8 cellular contexts compared by ENCODE assay signal in the genomic region with DNA sequence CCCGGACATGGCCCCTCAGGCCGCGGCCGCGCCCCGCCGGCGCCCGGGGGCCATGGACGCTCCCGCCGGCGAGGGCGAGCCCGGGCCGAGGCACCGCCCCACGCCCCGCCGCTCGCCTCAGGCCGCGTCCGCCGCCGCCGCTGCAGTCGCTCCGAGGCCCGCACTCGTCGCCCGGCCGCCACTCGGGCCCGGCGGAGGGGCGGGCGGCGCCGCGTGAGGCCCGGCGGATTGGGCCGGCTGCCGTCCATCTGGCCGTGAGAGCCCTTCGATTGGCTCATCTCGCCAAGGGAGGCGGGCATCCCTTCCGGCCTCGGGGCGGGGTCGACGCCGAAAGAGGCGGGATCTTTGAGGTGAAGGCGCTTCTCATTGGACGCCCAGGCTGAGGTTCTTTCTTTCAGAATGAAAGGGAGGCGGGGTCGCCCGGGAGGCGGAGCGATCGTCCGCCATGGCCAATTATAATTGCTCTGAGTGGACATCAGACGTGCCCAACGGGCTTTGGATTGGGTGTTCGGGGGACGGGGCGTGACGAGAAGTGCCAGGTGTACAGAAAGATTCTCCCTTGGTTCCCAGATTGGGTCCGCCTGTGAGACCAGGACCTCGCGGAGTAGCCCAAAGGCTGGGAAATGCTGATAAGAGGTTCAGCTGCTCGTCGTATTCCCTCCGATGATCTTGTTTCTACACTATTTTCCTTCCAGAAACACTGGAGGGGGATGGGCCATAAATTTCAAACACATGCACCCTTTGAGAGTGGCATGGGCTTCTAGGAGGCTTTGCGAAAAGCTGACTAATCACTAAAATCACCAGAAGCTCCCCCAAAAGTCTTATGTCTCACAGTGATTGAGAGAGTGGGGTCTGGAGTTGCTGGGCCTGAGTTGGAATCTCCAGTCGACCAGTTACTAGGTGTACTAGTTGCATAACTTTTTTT. TPM values are rescaled to one million over a fixed set of nuclear protein-coding genes. Genes with fewer than 3 reads are reported as not detected.
DNase-seq lines count a peak whose midpoint lies in the region; ATAC-seq and TF ChIP-seq lines count a peak whose summit lies in the region.

Gene GNA12, minus strand, starts transcription at position 156 of the 925 bp plus-strand sequence. Its CDS starts 147 bp downstream, at position 9.

- H3K9ac ChIP-seq in liver (ENCODE audit: low read depth in 1 of 2, low read length in 2 of 2): peak within 1 kb of the TSS in 1 of 2 donors; percentile 36

- WGBS in liver: 2% methylated on average over 80 of the region's 80 CpGs

- H3K36me3 ChIP-seq in liver (ENCODE audit: control insufficient read depth in 4 of 4, insufficient read depth in 3 of 4, low read depth in 1 of 4, low read length in 3 of 4): no peaks in the 10 kb centered on the region

- peak; percentile 8 to 40 for TF ChIP-seq RAD21 in liver (IDR thresholded peaks at IDR 0.05)

- TF ChIP-seq CTCF in liver (IDR thresholded peaks at IDR 0.05; ENCODE audit: low read depth, low read length, missing input control): no peak

- peak; percentile 83 to 99 (median 96) for DNase-seq in C1 segment of cervical spinal cord (lab: John Stamatoyannopoulos, UW)
- peak; percentile 94 for DNase-seq in NCI-H748 treated with DMSO at 0.1 percent for 48 hours (lab: John Stamatoyannopoulos, UW)
- peak; percentile 97 to 99 for DNase-seq in activated CD4-positive, alpha-beta T cell treated with anti-CD3 and anti-CD28 coated beads, Interleukin-2, amount 50 U/mL, for 24 hours (ENCODE audit: low read depth in 1 of 2, low spot score in 1 of 2)
- peak; percentile 99 for DNase-seq in dermis blood vessel endothelial cell
- peak; percentile 98 for DNase-seq in stimulated activated CD4-positive, alpha-beta T cell treated with anti-CD3 and anti-CD28 coated beads, Interleukin-4, amount 100 ng/mL, for 24 hours

- peaks cover 3 to 17% (median 7%) of the 10 kb centered on the region in 4 donors for H3K4me1 ChIP-seq in liver (ENCODE audit: control insufficient read depth in 4 of 4, insufficient read depth in 4 of 4, low read length in 3 of 4)

- H3K27ac ChIP-seq in liver (ENCODE audit: low read depth in 1 of 2, low read length in 2 of 2): peak within 1 kb of the TSS; percentile 28 to 31

- ATAC-seq in GM19372 (IDR thresholded peaks at IDR 0.05; ENCODE audit: low read depth, unreplicated experiment) (peak; percentile 95), HG03558 (IDR thresholded peaks at IDR 0.05; ENCODE audit: extremely low read depth, unreplicated experiment) (peak; percentile 89)

- H3K4me3 ChIP-seq in liver (ENCODE audit: low read depth in 1 of 3, low read length in 3 of 3): peak within 1 kb of the TSS; percentile 70 to 87 (median 72)

- H3K27me3 ChIP-seq in liver (ENCODE audit: control insufficient read depth in 4 of 4, insufficient read depth in 4 of 4, low read length in 3 of 4): no peaks in the 10 kb centered on the region

- H3K9me3 ChIP-seq in liver (ENCODE audit: control insufficient read depth in 4 of 4, low read length in 3 of 4): no peaks in the 10 kb centered on the region

TF ChIP-seq in liver, 16 proteins besides CTCF, POLR2A, EP300 and RAD21:
- TF ChIP-seq FOXA2 (IDR thresholded peaks at IDR 0.05) (no peak), GABPA (IDR thresholded peaks at IDR 0.05 in 1 of 2, conservative IDR thresholded peaks at IDR 0.05 in 1 of 2) (peak; percentile 44 to 83), REST (IDR thresholded peaks at IDR 0.05) (no peak), EGR1 (IDR thresholded peaks at IDR 0.05; ENCODE audit: low read depth in 2 of 2) (no peak), FOXA1 (IDR thresholded peaks at IDR 0.05) (no peak), SP1 (IDR thresholded peaks at IDR 0.05) (peak; percentile 87), ZBTB33 (IDR thresholded peaks at IDR 0.05) (no peak), JUND (IDR thresholded peaks at IDR 0.05) (no peak), HNF4G (IDR thresholded peaks at IDR 0.05) (no peak), HNF4A (conservative IDR thresholded peaks at IDR 0.05) (peak in 1 of 2 donors; percentile 21), NR2F2 (IDR thresholded peaks at IDR 0.05) (no peak), YY1 (IDR thresholded peaks at IDR 0.05) (peak; percentile 62), TAF1 (conservative IDR thresholded peaks at IDR 0.05) (no peak), RXRA (IDR thresholded peaks at IDR 0.05) (no peak)
- TF ChIP-seq, protein P1, sequence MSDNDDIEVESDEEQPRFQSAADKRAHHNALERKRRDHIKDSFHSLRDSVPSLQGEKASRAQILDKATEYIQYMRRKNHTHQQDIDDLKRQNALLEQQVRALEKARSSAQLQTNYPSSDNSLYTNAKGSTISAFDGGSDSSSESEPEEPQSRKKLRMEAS (IDR thresholded peaks at IDR 0.05): no peak
- TF ChIP-seq, protein P2, sequence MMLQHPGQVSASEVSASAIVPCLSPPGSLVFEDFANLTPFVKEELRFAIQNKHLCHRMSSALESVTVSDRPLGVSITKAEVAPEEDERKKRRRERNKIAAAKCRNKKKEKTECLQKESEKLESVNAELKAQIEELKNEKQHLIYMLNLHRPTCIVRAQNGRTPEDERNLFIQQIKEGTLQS (IDR thresholded peaks at IDR 0.05): no peak

RNA-seq across cellular contexts. Expression of gene GNA12, which starts in this region (rescaled TPM):
- total RNA-seq in dermis blood vessel endothelial cell (17.4 and 78.6 TPM in 2 replicates), liver (10 to 100 TPM; 10.9 to 19.0 TPM)
- 10 to 100 TPM in 1 of 2 donors, 1 to 10 TPM in 1; 3.7 to 11.6 TPM for polyA plus RNA-seq in liver

Comparison
In these comparisons a context has a peak if more than half of its experiments do, and no peak if none do; other contexts are left out.
1. Peak in every context shown above with its lines: DNase-seq, ATAC-seq, H3K4me3 ChIP-seq and H3K27ac ChIP-seq.